Comparison of ENCODE assay signal across 21 cellular contexts in the genomic region with DNA sequence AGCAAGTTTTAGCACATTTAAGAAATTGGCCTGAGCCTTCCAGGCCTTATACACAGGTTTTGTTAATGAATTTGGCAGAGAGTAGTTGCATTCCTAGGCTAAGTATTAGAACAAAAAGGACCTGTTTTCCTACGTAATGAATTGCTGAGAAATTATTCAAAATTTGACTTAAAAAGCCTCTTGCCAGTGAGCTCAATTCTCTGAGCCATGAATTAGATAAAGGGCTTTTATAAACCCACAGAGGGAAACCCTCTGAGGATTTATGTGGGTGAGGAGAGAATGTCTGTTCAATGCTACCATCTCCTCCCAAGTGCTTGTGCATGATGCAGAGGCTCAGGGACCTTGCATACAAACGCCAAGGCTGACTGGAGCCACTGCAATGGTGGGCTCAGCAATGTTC.
DNase-seq lines count a peak whose midpoint lies in the region; ATAC-seq and TF ChIP-seq lines count a peak whose summit lies in the region.
"Had no signal": no experiment of that assay in that cellular context is flagged by ENCODE, and none has a peak within 500 bp of the region (broad histone marks: within the 10 kb centered on the region; RNA-seq: fewer than 3 reads in every experiment).

No MANE protein-coding gene starts in this region.

- H3K4me1 Mint-ChIP-seq in activated CD4-positive, alpha-beta T cell treated with anti-CD3 and anti-CD28 coated beads for 36 hours, result no peaks in the 10 kb centered on the region
- H3K4me1 Mint-ChIP-seq: CD14-positive monocyte; CD4-positive, alpha-beta memory T cell had no signal

- H3K27ac ChIP-seq in A673 (ENCODE audit: low read depth, low read length, poor library complexity, severe bottlenecking), result no peak overlapping the region
- H3K27ac ChIP-seq: 22Rv1, A549, BLaER1 had no signal

- no TSS peak for BruUV-seq in A673 (replicated peaks; lab: Mats Ljungman, UMichigan)

- H3K4me1 ChIP-seq in A673 (ENCODE audit: insufficient read depth, low read length, poor library complexity, severe bottlenecking), result no peaks in the 10 kb centered on the region
- H3K4me1 ChIP-seq: A549, BLaER1 had no signal

- CTCF ChIA-PET in A673 (lab: Charles Lee), result no interaction called here
- CTCF ChIA-PET in activated CD4-positive, alpha-beta T cell treated with anti-CD3 and anti-CD28 coated beads for 36 hours (lab: Charles Lee), result interaction anchor here (1.0 kb wide), 1 partner anchor 22 kb away, joined by 3 read pairs; no protein-coding TSS in a partner anchor

- TF ChIP-seq CTCF in A673 (conservative IDR thresholded peaks at IDR 0.05; ENCODE audit: low read depth, low read length), result no peak

- H3K9me3 Mint-ChIP-seq in activated CD4-positive, alpha-beta T cell treated with anti-CD3 and anti-CD28 coated beads for 36 hours (ENCODE audit: low read depth), result no peaks in the 10 kb centered on the region

- H3K27me3 ChIP-seq in A673 (replicated peaks; ENCODE audit: insufficient read depth, low read depth, low read length, poor library complexity), result no peaks in the 10 kb centered on the region
- H3K27me3 ChIP-seq: BLaER1 had no signal

- no peaks in the 10 kb centered on the region for H3K9me3 ChIP-seq in A673 (ENCODE audit: low read depth, low read length, poor library complexity, severe bottlenecking)
- H3K9me3 ChIP-seq: A549 had no signal

- peak; percentile 54 for DNase-seq in COLO829 (ENCODE audit: low spot score)
- peak; percentile 17 for DNase-seq in astrocyte of the hippocampus (ENCODE audit: low read depth, low spot score)
- peak; percentile 27 for DNase-seq in globus pallidus (ENCODE audit: low spot score)
- DNase-seq in midbrain (lab: John Stamatoyannopoulos, UW), result peak; percentile 48
- no peak for DNase-seq in A673 (ENCODE audit: low spot score)
- no peak for DNase-seq in activated CD4-positive, alpha-beta T cell treated with anti-CD3 and anti-CD28 coated beads for 36 hours
- no peak for DNase-seq in NCI-H748 treated with DMSO at 0.1 percent for 48 hours (lab: John Stamatoyannopoulos, UW)
- DNase-seq: Calu3; CD4-positive, alpha-beta memory T cell; DMS 273 treated with DMSO at 0.1 percent for 48 hours; DMS53; DND-41; EL; GOT3; H9 had no signal

- intact Hi-C loops in A673 (cut with micrococcal nuclease; ENCODE audit: unreplicated experiment), result no loop called here
- intact Hi-C loops in activated CD4-positive, alpha-beta T cell treated with anti-CD3 and anti-CD28 coated beads for 36 hours (cut with DNase I, micrococcal nuclease), result no loop called here

- ATAC-seq in GM19328 (IDR thresholded peaks at IDR 0.05; ENCODE audit: unreplicated experiment), result no peak
- no peak for ATAC-seq in activated CD4-positive, alpha-beta T cell treated with anti-CD3 and anti-CD28 coated beads for 36 hours
- ATAC-seq: A549, GM12878 had no signal

- H3K4me3 Mint-ChIP-seq in activated CD4-positive, alpha-beta T cell treated with anti-CD3 and anti-CD28 coated beads for 36 hours, result no peak overlapping the region
- H3K4me3 Mint-ChIP-seq: CD14-positive monocyte; CD4-positive, alpha-beta memory T cell; H9 had no signal

- H3K27me3 Mint-ChIP-seq in activated CD4-positive, alpha-beta T cell treated with anti-CD3 and anti-CD28 coated beads for 36 hours, result peaks cover 14% of the 10 kb centered on the region

- no peaks in the 10 kb centered on the region for H3K36me3 Mint-ChIP-seq in activated CD4-positive, alpha-beta T cell treated with anti-CD3 and anti-CD28 coated beads for 36 hours (ENCODE audit: low read depth)
- H3K36me3 Mint-ChIP-seq: CD4-positive, alpha-beta memory T cell had no signal

- no peak overlapping the region for H3K27ac Mint-ChIP-seq in activated CD4-positive, alpha-beta T cell treated with anti-CD3 and anti-CD28 coated beads for 36 hours
- H3K27ac Mint-ChIP-seq: CD4-positive, alpha-beta memory T cell had no signal

- POLR2A ChIA-PET in A673 (lab: Charles Lee; ENCODE audit: low non-redundant PET), result no interaction called here
- POLR2A ChIA-PET in activated CD4-positive, alpha-beta T cell treated with anti-CD3 and anti-CD28 coated beads for 36 hours (lab: Charles Lee), result no interaction called here

- H3K4me3 ChIP-seq in A673 (ENCODE audit: low read depth, low read length, poor library complexity, severe bottlenecking), result no peak overlapping the region
- H3K4me3 ChIP-seq: A549, BLaER1, GM12878 had no signal

- no peaks in the 10 kb centered on the region for H3K36me3 ChIP-seq in A673 (ENCODE audit: insufficient read depth, low read length, poor library complexity, severe bottlenecking)
- H3K36me3 ChIP-seq: BLaER1 had no signal

Comparison
In these comparisons a context has a peak if more than half of its experiments do, and no peak if none do; other contexts are left out.
1. DNase-seq: peak in COLO829 (single experiment), astrocyte of the hippocampus (single experiment), globus pallidus (single experiment) and midbrain (single experiment); none in A673 (single experiment), activated CD4-positive, alpha-beta T cell treated with anti-CD3 and anti-CD28 coated beads for 36 hours (single experiment) and NCI-H748 treated with DMSO at 0.1 percent for 48 hours (single experiment).